ENCODE assay signal across 8 cellular contexts in genomic region chr7:135160098-135160857, GRCh38. TPM values are rescaled to one million over a fixed set of nuclear protein-coding genes. Genes with fewer than 3 reads are reported as not detected.
DNase-seq lines count a peak whose midpoint lies in the region; ATAC-seq and TF ChIP-seq lines count a peak whose summit lies in the region.

No MANE protein-coding gene starts in this region.

- no peak for DNase-seq in activated CD4-positive, CD25-positive, alpha-beta regulatory T cell (lab: John Stamatoyannopoulos, UW)
- DNase-seq in brain microvascular endothelial cell, result peak; percentile 41
- no peak for DNase-seq in mucosa of descending colon
- no peak for DNase-seq in NCI-H1048 (lab: John Stamatoyannopoulos, UW)

- intact Hi-C loops in mucosa of descending colon (cut with DNase I, micrococcal nuclease), result loop anchor here (5.0 to 10.0 kb wide), 2 partner anchors 195 to 408 kb away; no protein-coding TSS in a partner anchor

- H3K4me1 ChIP-seq in HUES64 (ENCODE audit: insufficient read depth, low read length), result peaks cover 23% of the 10 kb centered on the region
- no peaks in the 10 kb centered on the region for H3K4me1 ChIP-seq in mucosa of descending colon (ENCODE audit: low read depth)

- peak overlapping the region; percentile 51 for H3K27ac ChIP-seq in HUES64 (ENCODE audit: low read depth, low read length)
- peak overlapping the region; percentile 33 for H3K27ac ChIP-seq in brain microvascular endothelial cell

- no peaks in the 10 kb centered on the region for H3K27me3 ChIP-seq in HUES64 (ENCODE audit: insufficient read depth, low read length)
- no peaks in the 10 kb centered on the region for H3K27me3 ChIP-seq in brain microvascular endothelial cell (replicated peaks)

- H3K36me3 ChIP-seq in HUES64 (ENCODE audit: insufficient read depth, low read length), result peaks cover 23% of the 10 kb centered on the region
- H3K36me3 ChIP-seq in brain microvascular endothelial cell (replicated peaks), result no peaks in the 10 kb centered on the region
- H3K36me3 ChIP-seq in mucosa of descending colon (ENCODE audit: low read depth), result no peaks in the 10 kb centered on the region

- H3K9me3 ChIP-seq in HUES64 (ENCODE audit: insufficient read depth, low read depth, low read length) (peaks cover 21% of the 10 kb centered on the region), mucosa of descending colon (peaks cover 12% of the 10 kb centered on the region)

- ATAC-seq in activated CD4-positive, CD25-positive, alpha-beta regulatory T cell treated with anti-CD3 and anti-CD28 coated beads, Interleukin-2, amount 50 U/mL, for 24 hours, result peak; percentile 44 to 57
- peak; percentile 62 for ATAC-seq in mucosa of descending colon
- no peak for ATAC-seq in HG03565 (IDR thresholded peaks at IDR 0.05; ENCODE audit: unreplicated experiment)
- ATAC-seq in HG03045 (IDR thresholded peaks at IDR 0.05; ENCODE audit: unreplicated experiment), result no peak

- no peak overlapping the region for H3K4me3 ChIP-seq in HUES64 (ENCODE audit: low read length)
- no peak overlapping the region for H3K4me3 ChIP-seq in brain microvascular endothelial cell (ENCODE audit: low read depth, low read length)
- H3K4me3 ChIP-seq in mucosa of descending colon, result no peak overlapping the region

- H3K9ac ChIP-seq in HUES64 (ENCODE audit: low read depth, low read length), result peak overlapping the region; percentile 29; the same call in 1 of the 2 replicates

- in situ Hi-C loops in brain microvascular endothelial cell (cut with HindIII; ENCODE audit: low pct_ligation_motif_present, low sequenced_read_pairs), result loop anchor here (25.0 kb wide), 1 partner anchor 173 kb away; the partner anchor contains the start of gene AGBL3

- WGBS in HUES64, result 91% methylated on average over 4 of the region's 5 CpGs

- TF ChIP-seq CTCF in brain microvascular endothelial cell (IDR thresholded peaks at IDR 0.05; ENCODE audit: low read depth, low read length, missing control alignments) (no peak), mucosa of descending colon (IDR thresholded peaks at IDR 0.05) (no peak)

RNA-seq across cellular contexts. Expression of gene CYREN, which starts 10.2 kb away (rescaled TPM):
- 38.6 TPM for polyA plus RNA-seq in HUES64 (2013, experiment 1 of 2)
- 36.1 TPM for polyA plus RNA-seq in HUES64 (2013, experiment 2 of 2)
- 10 to 100 TPM; 34.4 to 42.0 (median 41.2) TPM for total RNA-seq in mucosa of descending colon

RNA-seq across cellular contexts. Expression of gene TMEM140, which starts 12.4 kb away (rescaled TPM):
- not detected for polyA plus RNA-seq in HUES64 (2013, experiment 1 of 2)
- polyA plus RNA-seq in HUES64 (2013, experiment 2 of 2), result not detected
- total RNA-seq in mucosa of descending colon, result 10 to 100 TPM; 14.7 to 30.1 (median 20.9) TPM

RNA-seq across cellular contexts. Expression of gene WDR91, which starts 51.0 kb away (rescaled TPM):
- 8.0 TPM for polyA plus RNA-seq in HUES64 (2013, experiment 1 of 2)
- polyA plus RNA-seq in HUES64 (2013, experiment 2 of 2), result 6.4 TPM
- total RNA-seq in mucosa of descending colon, result 10 to 100 TPM in 2 of 3 donors, 1 to 10 TPM in 1; 6.4 to 15.4 (median 10.1) TPM

Comparison
In these comparisons a context has a peak if more than half of its experiments do, and no peak if none do; other contexts are left out.
1. ATAC-seq: peak in activated CD4-positive, CD25-positive, alpha-beta regulatory T cell treated with anti-CD3 and anti-CD28 coated beads, Interleukin-2, amount 50 U/mL, for 24 hours (2 of 2) and mucosa of descending colon (single experiment); none in HG03565 (single experiment) and HG03045 (single experiment).